11 cellular contexts compared by ENCODE assay signal in the genomic region with DNA sequence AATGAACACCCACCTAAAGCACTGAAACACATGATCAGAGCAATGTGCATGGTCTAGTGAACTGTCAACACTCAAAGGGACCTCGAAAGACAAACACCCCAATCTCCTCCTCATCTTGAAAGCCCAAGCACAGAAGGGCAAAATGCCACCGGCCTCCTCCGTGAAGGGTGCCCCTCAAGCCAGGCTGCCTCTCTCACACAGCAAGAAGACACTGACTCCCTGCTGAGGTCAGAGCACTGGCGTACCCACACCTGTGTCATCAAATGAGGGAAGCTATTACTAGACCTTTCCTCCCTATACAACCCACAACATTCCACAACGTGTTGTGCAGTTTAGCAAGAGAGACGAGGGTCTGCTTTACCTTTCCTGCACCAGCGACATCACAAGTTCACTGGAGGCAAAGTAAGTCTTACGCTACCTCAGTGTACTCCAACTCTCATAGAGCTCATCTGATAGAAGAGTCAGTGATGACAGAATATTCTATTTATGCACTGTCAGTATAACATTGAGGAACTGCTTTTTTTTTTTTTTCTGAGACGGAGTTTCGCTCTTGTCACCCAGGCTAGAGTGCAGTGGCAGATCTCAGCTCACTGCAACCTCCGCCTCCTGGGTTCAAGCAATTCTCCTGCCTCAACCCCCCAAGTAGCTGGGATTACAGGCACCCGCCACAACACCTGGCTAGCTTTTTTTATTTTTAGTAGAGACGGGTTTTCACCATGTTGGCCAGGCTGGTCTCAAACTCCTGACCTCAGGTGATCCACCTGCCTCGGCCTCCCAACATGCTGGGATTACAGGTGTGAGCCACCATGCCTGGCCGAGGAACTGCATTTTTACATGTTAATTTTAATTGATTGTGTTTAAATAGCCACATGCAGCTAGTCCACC.
DNase-seq lines count a peak whose midpoint lies in the region; ATAC-seq lines count a peak whose summit lies in the region.
"Had no signal": no experiment of that assay in that cellular context is flagged by ENCODE, and none has a peak within 500 bp of the region (broad histone marks: within the 10 kb centered on the region; RNA-seq: fewer than 3 reads in every experiment).

No MANE protein-coding gene starts in this region.

- peak overlapping the region in 8 of 11 experiments; percentile 0 to 99 (median 94); a peak in 13 of 22 replicates for H3K9ac ChIP-seq in BLaER1 treated with 17β-estradiol and CSF1 and Interleukin-3, amounts not matched to agents 10 nM and 100 nM

- H3K27me3 ChIP-seq in BLaER1 treated with 17β-estradiol and CSF1 and Interleukin-3, amounts not matched to agents 10 nM and 100 nM, result no peaks in the 10 kb centered on the region

- H3K4me2 ChIP-seq in BLaER1 treated with 17β-estradiol and CSF1 and Interleukin-3, amounts not matched to agents 10 nM and 100 nM, result peak overlapping the region; percentile 96 to 100 (median 99)

- no peaks in the 10 kb centered on the region for H3K9me3 ChIP-seq in BLaER1 treated with 17β-estradiol and CSF1 and Interleukin-3, amounts not matched to agents 10 nM and 100 nM (replicated peaks in 1 of 11)
- H3K9me3 ChIP-seq: prostate gland had no signal

- DNase-seq in SIG-M5 treated with dmso at 0.1 percent for 504 hours (lab: John Stamatoyannopoulos, UW; ENCODE audit: unreplicated experiment), result peak; percentile 78
- DNase-seq in kidney glomerular epithelial cell (lab: John Stamatoyannopoulos, UW), result peak; percentile 52
- no peak for DNase-seq in activated gamma-delta T cell treated with Interleukin-2 at 50 U/mL for 16 hours
- no peak for DNase-seq in glomerular visceral epithelial cell (ENCODE audit: extremely low spot score)
- DNase-seq in NCI-H1694 treated with DMSO at 0.1 percent for 48 hours (lab: John Stamatoyannopoulos, UW), result no peak
- DNase-seq: erythroblast, NCI-H2171 had no signal

- ATAC-seq in GM21576 (IDR thresholded peaks at IDR 0.05; ENCODE audit: unreplicated experiment) (peak; percentile 21), HG02981 (IDR thresholded peaks at IDR 0.05; ENCODE audit: unreplicated experiment) (no peak)

- H4K20me1 ChIP-seq in BLaER1 treated with 17β-estradiol and CSF1 and Interleukin-3, amounts not matched to agents 10 nM and 100 nM, result peaks cover 0 to 72% (median 37%) of the 10 kb centered on the region in 11 experiments; a peak in 15 of 22 replicates

- H3K36me3 ChIP-seq in BLaER1 treated with 17β-estradiol and CSF1 and Interleukin-3, amounts not matched to agents 10 nM and 100 nM, result peaks cover 61 to 75% (median 70%) of the 10 kb centered on the region in 11 experiments
- H3K36me3 ChIP-seq: prostate gland had no signal

- H3K4me3 ChIP-seq in BLaER1 treated with 17β-estradiol and CSF1 and Interleukin-3, amounts not matched to agents 10 nM and 100 nM, result peak overlapping the region; percentile 6 to 93 (median 88); a peak in 13 of 20 replicates
- H3K4me3 ChIP-seq: prostate gland had no signal

- H3K4me1 ChIP-seq in BLaER1 treated with 17β-estradiol and CSF1 and Interleukin-3, amounts not matched to agents 10 nM and 100 nM, result peaks cover 72 to 86% (median 84%) of the 10 kb centered on the region in 10 experiments

- peak overlapping the region in 8 of 11 experiments; percentile 8 to 99 (median 95); a peak in 12 of 22 replicates for H3K27ac ChIP-seq in BLaER1 treated with 17β-estradiol and CSF1 and Interleukin-3, amounts not matched to agents 10 nM and 100 nM
- H3K27ac ChIP-seq: prostate gland had no signal

Comparison
In these comparisons a context has a peak if more than half of its experiments do, and no peak if none do; other contexts are left out.
1. DNase-seq: peak in SIG-M5 treated with dmso at 0.1 percent for 504 hours (single experiment) and kidney glomerular epithelial cell (single experiment); none in activated gamma-delta T cell treated with Interleukin-2 at 50 U/mL for 16 hours (single experiment), glomerular visceral epithelial cell (single experiment) and NCI-H1694 treated with DMSO at 0.1 percent for 48 hours (single experiment).